30 cellular contexts compared by ENCODE assay signal in genomic region chr4:124325676-124326075, GRCh38.
"Had no signal": no experiment of that assay in that cellular context is flagged by ENCODE, and none has a peak within 500 bp of the region (broad histone marks: within the 10 kb centered on the region; RNA-seq: fewer than 3 reads in every experiment).

No MANE protein-coding gene starts in this region.

- H3K27me3 Mint-ChIP-seq: activated CD4-positive, alpha-beta memory T cell treated with anti-CD3 and anti-CD28 coated beads, Interleukin-2, amount 10 ng/mL, durations not matched to agents 7 days and 5 days; activated naive CD4-positive, alpha-beta T cell treated with anti-CD3 and anti-CD28 coated beads, Interleukin-2, amount 10 ng/mL, durations not matched to agents 7 days and 5 days; activated T-cell treated with anti-CD3 and anti-CD28 coated beads, Interleukin-2, amount 50 U/mL, for 24 hours; brain; central memory CD8-positive, alpha-beta T cell; dendritic cell treated with granulocyte-macrophage colony-stimulating factor and Interleukin-4, amounts not matched to agents 40 ng/mL and 50 ng/mL, for 4 days had no signal

- H3K27me3 ChIP-seq: ascending aorta, breast epithelium had no signal

- H3K36me3 ChIP-seq: ascending aorta, breast epithelium had no signal

- ATAC-seq: activated naive CD4-positive, alpha-beta T cell treated with anti-CD3 and anti-CD28 coated beads, Interleukin-2, amount 50 U/mL, for 72 hours; activated T-cell treated with anti-CD3 and anti-CD28 coated beads, Interleukin-2, amount 50 U/mL, for 72 hours; esophagus mucosa; T-helper 17 cell had no signal

- H3K9me3 Mint-ChIP-seq: activated CD4-positive, alpha-beta memory T cell treated with anti-CD3 and anti-CD28 coated beads, Interleukin-2, amount 10 ng/mL, durations not matched to agents 7 days and 5 days; activated CD4-positive, alpha-beta T cell treated with anti-CD3 and anti-CD28 coated beads, Interleukin-2, amount 10 ng/mL, durations not matched to agents 7 days and 5 days; activated naive CD4-positive, alpha-beta T cell treated with anti-CD3 and anti-CD28 coated beads, Interleukin-2, amount 10 ng/mL, durations not matched to agents 7 days and 5 days; activated naive CD4-positive, alpha-beta T cell treated with anti-CD3 and anti-CD28 coated beads, Interleukin-2, amount 50 U/mL, for 72 hours; activated naive CD8-positive, alpha-beta T cell treated with anti-CD3 and anti-CD28 coated beads, Interleukin-2, amount 10 ng/mL, durations not matched to agents 7 days and 5 days; activated T-cell treated with anti-CD3 and anti-CD28 coated beads, Interleukin-2, amount 50 U/mL, for 24 hours; activated T-cell treated with anti-CD3 and anti-CD28 coated beads, Interleukin-2, amount 50 U/mL, for 72 hours; brain; central memory CD8-positive, alpha-beta T cell; dendritic cell treated with granulocyte-macrophage colony-stimulating factor and Interleukin-4, amounts not matched to agents 40 ng/mL and 50 ng/mL, for 4 days; endodermal cell; T-helper 2 cell treated with Interferon-gamma antibody and Interleukin-4, amounts not matched to agents 5 μg/mL and 100 μg/mL, for 36 hours had no signal

- H3K4me1 Mint-ChIP-seq: activated CD4-positive, alpha-beta memory T cell treated with anti-CD3 and anti-CD28 coated beads, Interleukin-2, amount 10 ng/mL, durations not matched to agents 7 days and 5 days; activated CD4-positive, alpha-beta T cell treated with anti-CD3 and anti-CD28 coated beads, Interleukin-2, amount 10 ng/mL, durations not matched to agents 7 days and 5 days; activated naive CD4-positive, alpha-beta T cell treated with anti-CD3 and anti-CD28 coated beads, Interleukin-2, amount 10 ng/mL, durations not matched to agents 7 days and 5 days; activated naive CD8-positive, alpha-beta T cell treated with anti-CD3 and anti-CD28 coated beads, Interleukin-2, amount 10 ng/mL, durations not matched to agents 7 days and 5 days; central memory CD8-positive, alpha-beta T cell had no signal

- H3K27ac ChIP-seq: ascending aorta, breast epithelium, coronary artery, dorsolateral prefrontal cortex had no signal

- H3K4me3 ChIP-seq: ascending aorta, breast epithelium, coronary artery, dorsolateral prefrontal cortex had no signal

- H3K27ac Mint-ChIP-seq: activated CD4-positive, alpha-beta memory T cell treated with anti-CD3 and anti-CD28 coated beads, Interleukin-2, amount 10 ng/mL, durations not matched to agents 7 days and 5 days; activated CD4-positive, alpha-beta T cell treated with anti-CD3 and anti-CD28 coated beads, Interleukin-2, amount 10 ng/mL, durations not matched to agents 7 days and 5 days; activated naive CD4-positive, alpha-beta T cell treated with anti-CD3 and anti-CD28 coated beads, Interleukin-2, amount 10 ng/mL, durations not matched to agents 7 days and 5 days; activated naive CD4-positive, alpha-beta T cell treated with anti-CD3 and anti-CD28 coated beads, Interleukin-2, amount 50 U/mL, for 72 hours; activated naive CD8-positive, alpha-beta T cell treated with anti-CD3 and anti-CD28 coated beads, Interleukin-2, amount 10 ng/mL, durations not matched to agents 7 days and 5 days; activated T-cell treated with anti-CD3 and anti-CD28 coated beads, Interleukin-2, amount 50 U/mL, for 24 hours; activated T-cell treated with anti-CD3 and anti-CD28 coated beads, Interleukin-2, amount 50 U/mL, for 72 hours; brain; dendritic cell treated with granulocyte-macrophage colony-stimulating factor and Interleukin-4, amounts not matched to agents 40 ng/mL and 50 ng/mL, for 4 days; endodermal cell; T-helper 17 cell; T-helper 2 cell treated with Interferon-gamma antibody and Interleukin-4, amounts not matched to agents 5 μg/mL and 100 μg/mL, for 36 hours had no signal

- H3K4me3 Mint-ChIP-seq: activated CD4-positive, alpha-beta memory T cell treated with anti-CD3 and anti-CD28 coated beads, Interleukin-2, amount 10 ng/mL, durations not matched to agents 7 days and 5 days; activated CD4-positive, alpha-beta T cell treated with anti-CD3 and anti-CD28 coated beads, Interleukin-2, amount 10 ng/mL, durations not matched to agents 7 days and 5 days; activated naive CD4-positive, alpha-beta T cell treated with anti-CD3 and anti-CD28 coated beads, Interleukin-2, amount 10 ng/mL, durations not matched to agents 7 days and 5 days; activated naive CD8-positive, alpha-beta T cell treated with anti-CD3 and anti-CD28 coated beads, Interleukin-2, amount 10 ng/mL, durations not matched to agents 7 days and 5 days; activated T-cell treated with anti-CD3 and anti-CD28 coated beads, Interleukin-2, amount 50 U/mL, for 24 hours; activated T-cell treated with anti-CD3 and anti-CD28 coated beads, Interleukin-2, amount 50 U/mL, for 72 hours; brain; central memory CD8-positive, alpha-beta T cell; dendritic cell treated with granulocyte-macrophage colony-stimulating factor and Interleukin-4, amounts not matched to agents 40 ng/mL and 50 ng/mL, for 4 days; endodermal cell; T-helper 17 cell; T-helper 2 cell treated with Interferon-gamma antibody and Interleukin-4, amounts not matched to agents 5 μg/mL and 100 μg/mL, for 36 hours had no signal

- H3K36me3 Mint-ChIP-seq: activated naive CD4-positive, alpha-beta T cell treated with anti-CD3 and anti-CD28 coated beads, Interleukin-2, amount 10 ng/mL, durations not matched to agents 7 days and 5 days; activated naive CD4-positive, alpha-beta T cell treated with anti-CD3 and anti-CD28 coated beads, Interleukin-2, amount 50 U/mL, for 72 hours; activated naive CD8-positive, alpha-beta T cell treated with anti-CD3 and anti-CD28 coated beads, Interleukin-2, amount 10 ng/mL, durations not matched to agents 7 days and 5 days; brain had no signal

- H3K4me1 ChIP-seq: ascending aorta, breast epithelium had no signal

- H3K9me3 ChIP-seq: ascending aorta, breast epithelium had no signal

- DNase-seq: activated CD4-positive, alpha-beta memory T cell treated with anti-CD3 and anti-CD28 coated beads, Interleukin-2, amount 10 ng/mL, durations not matched to agents 7 days and 5 days; activated CD4-positive, alpha-beta T cell treated with anti-CD3 and anti-CD28 coated beads for 1 hour; activated CD4-positive, alpha-beta T cell treated with anti-CD3 and anti-CD28 coated beads for 4 hours; activated CD4-positive, alpha-beta T cell treated with anti-CD3 and anti-CD28 coated beads, Interleukin-2, amount 10 ng/mL, durations not matched to agents 7 days and 5 days; activated CD4-positive, alpha-beta T cell treated with anti-CD3 and anti-CD28 coated beads, Interleukin-2, amount 50 U/mL, for 4 hours; activated CD8-positive, alpha-beta memory T cell treated with anti-CD3 and anti-CD28 coated beads, Interleukin-2, amount 50 U/mL, for 48 hours; activated gamma-delta T cell; activated naive CD4-positive, alpha-beta T cell; activated naive CD4-positive, alpha-beta T cell treated with anti-CD3 and anti-CD28 coated beads, Interleukin-2, amount 10 ng/mL, durations not matched to agents 7 days and 5 days; activated naive CD8-positive, alpha-beta T cell treated with anti-CD3 and anti-CD28 coated beads, Interleukin-2, amount 10 ng/mL, durations not matched to agents 7 days and 5 days; activated T-cell treated with anti-CD3 and anti-CD28 coated beads for 4 hours; activated T-cell treated with anti-CD3 and anti-CD28 coated beads, Interleukin-2, amount 50 U/mL, for 24 hours; activated T-cell treated with anti-CD3 and anti-CD28 coated beads, Interleukin-2, amount 50 U/mL, for 72 hours; dorsolateral prefrontal cortex; effector memory CD4-positive, alpha-beta T cell; endodermal cell; foreskin fibroblast; head of caudate nucleus; T-helper 1 cell; T-helper 17 cell; T1000 had no signal
